Comparison of ENCODE assay signal across 16 cellular contexts in genomic region chr1:2087766-2088165, GRCh38.
"Had no signal": no experiment of that assay in that cellular context is flagged by ENCODE, and none has a peak within 500 bp of the region (broad histone marks: within the 10 kb centered on the region; RNA-seq: fewer than 3 reads in every experiment).

No MANE protein-coding gene starts in this region.

- H3K27ac Mint-ChIP-seq: activated CD8-positive, alpha-beta T cell treated with anti-CD3 and anti-CD28 coated beads for 36 hours; activated naive CD8-positive, alpha-beta T cell treated with anti-CD3 and anti-CD28 coated beads, Interleukin-2, amount 10 ng/mL, durations not matched to agents 7 days and 5 days; naive thymus-derived CD8-positive, alpha-beta T cell; stimulated activated naive CD8-positive, alpha-beta T cell treated with anti-CD3 and anti-CD28 coated beads, Interleukin-15, Interleukin-2, amounts not matched to agents 100 ng/mL and 50 ng/mL, for 24 hours; T-helper 1 cell treated with Interleukin-12 subunit alpha and Interleukin-12 subunit beta and Interleukin-4 antibody, amounts not matched to agents 30 μg/mL and 1 μg/mL, for 36 hours had no signal

- H3K27me3 Mint-ChIP-seq: activated CD8-positive, alpha-beta T cell treated with anti-CD3 and anti-CD28 coated beads for 36 hours; activated naive CD8-positive, alpha-beta T cell treated with anti-CD3 and anti-CD28 coated beads, Interleukin-2, amount 10 ng/mL, durations not matched to agents 7 days and 5 days; naive thymus-derived CD8-positive, alpha-beta T cell; stimulated activated naive CD8-positive, alpha-beta T cell treated with anti-CD3 and anti-CD28 coated beads, Interleukin-15, Interleukin-2, amounts not matched to agents 100 ng/mL and 50 ng/mL, for 24 hours had no signal

- H3K36me3 Mint-ChIP-seq: activated naive CD8-positive, alpha-beta T cell treated with anti-CD3 and anti-CD28 coated beads, Interleukin-2, amount 10 ng/mL, durations not matched to agents 7 days and 5 days had no signal

- DNase-seq: activated CD4-positive, alpha-beta T cell treated with anti-CD3 and anti-CD28 coated beads for 4 hours; activated CD8-positive, alpha-beta memory T cell treated with anti-CD3 and anti-CD28 coated beads, Interleukin-2, amount 50 U/mL, for 48 hours; activated CD8-positive, alpha-beta T cell treated with anti-CD3 and anti-CD28 coated beads for 36 hours; activated naive CD8-positive, alpha-beta T cell treated with anti-CD3 and anti-CD28 coated beads, Interleukin-2, amount 10 ng/mL, durations not matched to agents 7 days and 5 days; cortex of kidney; effector memory CD4-positive, alpha-beta T cell; gastrocnemius medialis; left cardiac atrium; lower lobe of right lung; mucosa of descending colon; naive thymus-derived CD8-positive, alpha-beta T cell; stimulated activated CD4-positive, alpha-beta T cell treated with anti-CD3 and anti-CD28 coated beads, Interleukin-4, amount 100 ng/mL, for 1 hour; stimulated activated CD8-positive, alpha-beta memory T cell treated with anti-CD3 and anti-CD28 coated beads, Interleukin-4, amount 100 ng/mL, for 48 hours had no signal

- H2AFZ ChIP-seq: hepatocyte had no signal

- ATAC-seq: activated CD8-positive, alpha-beta T cell treated with anti-CD3 and anti-CD28 coated beads for 36 hours; gastrocnemius medialis; lower lobe of right lung; naive thymus-derived CD8-positive, alpha-beta T cell had no signal

- H3K9me3 ChIP-seq: gastrocnemius medialis, lower lobe of right lung, mucosa of descending colon had no signal

- H3K27me3 ChIP-seq: hepatocyte had no signal

- H3K4me2 ChIP-seq: hepatocyte had no signal

- H3K9me3 Mint-ChIP-seq: activated CD8-positive, alpha-beta T cell treated with anti-CD3 and anti-CD28 coated beads for 36 hours; activated naive CD8-positive, alpha-beta T cell treated with anti-CD3 and anti-CD28 coated beads, Interleukin-2, amount 10 ng/mL, durations not matched to agents 7 days and 5 days; naive thymus-derived CD8-positive, alpha-beta T cell; stimulated activated naive CD8-positive, alpha-beta T cell treated with anti-CD3 and anti-CD28 coated beads, Interleukin-15, Interleukin-2, amounts not matched to agents 100 ng/mL and 50 ng/mL, for 24 hours; T-helper 1 cell treated with Interleukin-12 subunit alpha and Interleukin-12 subunit beta and Interleukin-4 antibody, amounts not matched to agents 30 μg/mL and 1 μg/mL, for 36 hours had no signal

- H3K36me3 ChIP-seq: gastrocnemius medialis, lower lobe of right lung had no signal

- H3K4me3 Mint-ChIP-seq: activated CD8-positive, alpha-beta T cell treated with anti-CD3 and anti-CD28 coated beads for 36 hours; activated naive CD8-positive, alpha-beta T cell treated with anti-CD3 and anti-CD28 coated beads, Interleukin-2, amount 10 ng/mL, durations not matched to agents 7 days and 5 days; naive thymus-derived CD8-positive, alpha-beta T cell; stimulated activated naive CD8-positive, alpha-beta T cell treated with anti-CD3 and anti-CD28 coated beads, Interleukin-15, Interleukin-2, amounts not matched to agents 100 ng/mL and 50 ng/mL, for 24 hours; T-helper 1 cell treated with Interleukin-12 subunit alpha and Interleukin-12 subunit beta and Interleukin-4 antibody, amounts not matched to agents 30 μg/mL and 1 μg/mL, for 36 hours had no signal

- H3K4me3 ChIP-seq: gastrocnemius medialis, hepatocyte, lower lobe of right lung, mucosa of descending colon had no signal

- H3K27ac ChIP-seq: gastrocnemius medialis, hepatocyte, lower lobe of right lung had no signal

- H3K4me1 ChIP-seq: gastrocnemius medialis had no signal
